ENCODE assay signal across 8 cellular contexts in genomic region chr2:218780851-218781690, GRCh38. TPM values are rescaled to one million over a fixed set of nuclear protein-coding genes. Genes with fewer than 3 reads are reported as not detected.
A peak's percentile ranks its signal among the peaks of the same experiment; 100 is the strongest.
DNase-seq lines count a peak whose midpoint lies in the region; FAIRE-seq and TF ChIP-seq lines count a peak whose summit lies in the region.
"Had no signal": no experiment of that assay in that cellular context is flagged by ENCODE, and none has a peak within 500 bp of the region (broad histone marks: within the 10 kb centered on the region; RNA-seq: fewer than 3 reads in every experiment).

No MANE protein-coding gene starts in this region.

- H3K4me1 ChIP-seq in liver (ENCODE audit: control insufficient read depth in 4 of 4, insufficient read depth in 4 of 4, low read length in 3 of 4) (peaks cover 3 to 36% (median 23%) of the 10 kb centered on the region in 4 donors), stomach smooth muscle (ENCODE audit: control insufficient read depth, insufficient read depth, low read length) (no peaks in the 10 kb centered on the region)

- H3K27ac ChIP-seq in liver (ENCODE audit: low read depth in 1 of 2, low read length in 2 of 2) (peak overlapping the region; percentile 88 to 95), stomach smooth muscle (ENCODE audit: low read length) (peak overlapping the region; percentile 41)

- FAIRE-seq in GM19239 (lab: Jason Lieb, UNC): no peak

- DNase-seq in MG63 (no peak), cardiac fibroblast (ENCODE audit: low read depth in 2 of 2) (no peak), NCI-H345 (lab: John Stamatoyannopoulos, UW) (no peak), GM19239 (ENCODE audit: insufficient read length, low spot score) (no peak)
- DNase-seq in activated CD4-positive, alpha-beta T cell treated with anti-CD3 and anti-CD28 coated beads, Interleukin-2, amount 50 U/mL, for 1 hour: no peak
- DNase-seq: NCI-H446 treated with DMSO at 0.1 percent for 48 hours had no signal

- peaks cover 5% of the 10 kb centered on the region for H3K9me3 ChIP-seq in MG63
- H3K9me3 ChIP-seq in liver (ENCODE audit: control insufficient read depth in 4 of 4, low read length in 3 of 4): peaks cover 0 to 3% (median 0%) of the 10 kb centered on the region in 4 donors
- no peaks in the 10 kb centered on the region for H3K9me3 ChIP-seq in stomach smooth muscle (ENCODE audit: control insufficient read depth in 2 of 2, low read length in 2 of 2)

- H3K27me3 ChIP-seq in MG63 (no peaks in the 10 kb centered on the region), liver (ENCODE audit: control insufficient read depth in 4 of 4, insufficient read depth in 4 of 4, low read length in 3 of 4) (no peaks in the 10 kb centered on the region), stomach smooth muscle (ENCODE audit: control insufficient read depth in 1 of 2, insufficient read depth in 2 of 2, low read length in 2 of 2) (peaks cover 8 to 9% of the 10 kb centered on the region in 2 donors)

- WGBS in liver: 19% methylated on average over 15 of the region's 15 CpGs

- no peak for TF ChIP-seq CTCF in cardiac fibroblast (IDR thresholded peaks at IDR 0.05; ENCODE audit: low read depth, low read length)
- TF ChIP-seq CTCF in liver (IDR thresholded peaks at IDR 0.05; ENCODE audit: low read depth, low read length, missing input control): no peak

- H3K36me3 ChIP-seq in MG63 (no peaks in the 10 kb centered on the region), liver (ENCODE audit: control insufficient read depth in 4 of 4, insufficient read depth in 3 of 4, low read depth in 1 of 4, low read length in 3 of 4) (no peaks in the 10 kb centered on the region), stomach smooth muscle (ENCODE audit: control insufficient read depth in 2 of 2, insufficient read depth in 2 of 2, low read length in 2 of 2) (no peaks in the 10 kb centered on the region)

- H3K4me3 ChIP-seq in MG63: peak overlapping the region; percentile 53
- H3K4me3 ChIP-seq in cardiac fibroblast (replicated peaks in 1 of 2; ENCODE audit: low read depth in 2 of 2, low read length in 2 of 2): peak overlapping the region; percentile 49 to 50
- H3K4me3 ChIP-seq in liver (ENCODE audit: low read depth in 1 of 3, low read length in 3 of 3): peak overlapping the region; percentile 53 to 86 (median 65)
- H3K4me3 ChIP-seq in stomach smooth muscle (ENCODE audit: low read length in 2 of 2): peak overlapping the region; percentile 64 to 77

- H3K9ac ChIP-seq in liver (ENCODE audit: low read depth in 1 of 2, low read length in 2 of 2) (peak overlapping the region; percentile 80 to 85), stomach smooth muscle (ENCODE audit: low read length in 2 of 2) (peak overlapping the region; percentile 51 to 60)

- TF ChIP-seq RAD21 in liver (IDR thresholded peaks at IDR 0.05): no peak

TF ChIP-seq in liver, 16 proteins besides CTCF, POLR2A, EP300 and RAD21:
- TF ChIP-seq TAF1 (conservative IDR thresholded peaks at IDR 0.05) (peak; percentile 11), RXRA (IDR thresholded peaks at IDR 0.05) (peak in 1 of 2 donors; percentile 63), JUND (IDR thresholded peaks at IDR 0.05) (no peak), HNF4A (conservative IDR thresholded peaks at IDR 0.05) (peak in 1 of 2 donors; percentile 54), SP1 (IDR thresholded peaks at IDR 0.05) (no peak), FOXA1 (IDR thresholded peaks at IDR 0.05) (no peak), GABPA (IDR thresholded peaks at IDR 0.05 in 1 of 2, conservative IDR thresholded peaks at IDR 0.05 in 1 of 2) (no peak), ATF3 (IDR thresholded peaks at IDR 0.05) (no peak), HNF4G (IDR thresholded peaks at IDR 0.05) (no peak), MAX (IDR thresholded peaks at IDR 0.05) (no peak), FOXA2 (IDR thresholded peaks at IDR 0.05) (peak; percentile 9)
TF ChIP-seq in liver: peak in this region for 4.

RNA-seq across cellular contexts. Expression of gene CYP27A1, which starts 0.9 kb away (rescaled TPM):
- total RNA-seq in MG63 (2014; rRNA removed; shearing (Covaris generic); ENCODE audit: low replicate concordance): 7.7 and 8.9 TPM in 2 replicates
- 100 to 1,000 TPM; 112 to 354 TPM for total RNA-seq in liver
- polyA plus RNA-seq in liver: 100 to 1,000 TPM; 298 to 311 TPM

RNA-seq across cellular contexts. Expression of gene PRKAG3, which starts 50.5 kb away (rescaled TPM):
- not detected in 2 replicates for total RNA-seq in MG63 (2014; rRNA removed; shearing (Covaris generic); ENCODE audit: low replicate concordance)
- not detected for total RNA-seq in liver
- polyA plus RNA-seq in liver: under 1 TPM in 1 of 2 donors, not detected in 1; 0.08 TPM

Comparison
In these comparisons a context has a peak if more than half of its experiments do, and no peak if none do; other contexts are left out.
1. RNA of gene CYP27A1, which starts 0.9 kb away (total RNA-seq): 112 to 354 TPM in liver; 7.7 to 8.9 TPM in MG63; every median in the first group is over 10 times any median in the second.
2. Peak in every context shown above with its lines, with median percentiles within 50 percentile points of each other: H3K4me3 ChIP-seq.